In genomic region chr20:62387219-62387913, GRCh38 we compare ENCODE assay signal across 7 cellular contexts. TPM values are rescaled to one million over a fixed set of nuclear protein-coding genes. Genes with fewer than 3 reads are reported as not detected.
DNase-seq lines count a peak whose midpoint lies in the region; ATAC-seq and TF ChIP-seq lines count a peak whose summit lies in the region.

No MANE protein-coding gene starts in this region.

- H3K27me3 ChIP-seq in iPS DF 6.9 (ENCODE audit: control insufficient read depth, insufficient read depth, low read length) (no peaks in the 10 kb centered on the region), stomach (no peaks in the 10 kb centered on the region)

- H3K36me3 ChIP-seq in iPS DF 6.9 (ENCODE audit: control insufficient read depth, insufficient read depth, low read length) (peaks cover 14% of the 10 kb centered on the region), stomach (peaks cover 14 to 46% (median 43%) of the 10 kb centered on the region in 4 donors)

- no peak for TF ChIP-seq CTCF in WTC11 (IDR thresholded peaks at IDR 0.05)
- no peak for TF ChIP-seq CTCF in stomach (IDR thresholded peaks at IDR 0.05)

- POLR2A ChIA-PET in WTC11 (lab: Charles Lee): interaction anchor here (0.6 to 1.9 kb wide), 6 partner anchors 13 to 597 kb away, joined by 3 to 11 read pairs (median 6); partner anchors contain the start of gene LAMA5

- intact Hi-C loops in stomach (cut with DNase I; ENCODE audit: low total_unique reads): no loop called here

- peaks cover 24% of the 10 kb centered on the region for H3K36me3 Mint-ChIP-seq in WTC11

- TF ChIP-seq EP300 in stomach (IDR thresholded peaks at IDR 0.05): no peak

- no peak for TF ChIP-seq POLR2A in stomach (IDR thresholded peaks at IDR 0.05)

- peak; percentile 8 for ATAC-seq in HG02973 (IDR thresholded peaks at IDR 0.05; ENCODE audit: unreplicated experiment)
- no peak for ATAC-seq in WTC11

- no CpG with 5 or more reads among the region's 47 CpGs for WGBS in iPS DF 6.9 (ENCODE audit: insufficient coverage, insufficient read length)
- WGBS in stomach, 5 donors: 0 to 3% (median 2%) methylated on average over 30 to 47 of the region's 47 CpGs

- peak overlapping the region; percentile 99 for H3K4me3 ChIP-seq in iPS DF 6.9 (ENCODE audit: low read length)
- H3K4me3 ChIP-seq in stomach: peak overlapping the region; percentile 98 to 99 (median 99)

- peak overlapping the region; percentile 89 for H3K4me3 Mint-ChIP-seq in WTC11

- DNase-seq in WTC11 (ENCODE audit: low spot score) (no peak), iPS DF 6.9 (ENCODE audit: low read depth, low spot score) (no peak), stomach (no peak), DMS153 (lab: John Stamatoyannopoulos, UW) (no peak), iPS-NIHi11 (ENCODE audit: low spot score) (no peak), DMS53 treated with DMSO at 0.1 percent for 48 hours (lab: John Stamatoyannopoulos, UW; ENCODE audit: unreplicated experiment) (no peak)

- H3K4me1 ChIP-seq in iPS DF 6.9 (ENCODE audit: control insufficient read depth, insufficient read depth, low read length) (no peaks in the 10 kb centered on the region), stomach (peaks cover 24 to 51% (median 38%) of the 10 kb centered on the region in 4 donors)

- H3K27ac ChIP-seq in iPS DF 6.9 (ENCODE audit: low read length) (no peak overlapping the region), stomach (peak overlapping the region; percentile 98 to 99 (median 98))

- H3K27me3 Mint-ChIP-seq in WTC11 (ENCODE audit: low read depth): no peaks in the 10 kb centered on the region

- no peaks in the 10 kb centered on the region for H3K9me3 ChIP-seq in iPS DF 6.9 (ENCODE audit: control insufficient read depth, insufficient read depth, low read length)
- no peaks in the 10 kb centered on the region for H3K9me3 ChIP-seq in stomach

- no peaks in the 10 kb centered on the region for H3K9me3 Mint-ChIP-seq in WTC11

- H3K27ac Mint-ChIP-seq in WTC11: peak overlapping the region; percentile 75

- peaks cover 30% of the 10 kb centered on the region for H3K4me1 Mint-ChIP-seq in WTC11

- CTCF ChIA-PET in WTC11 (lab: Charles Lee): interaction anchor here (0.6 to 2.7 kb wide), 11 partner anchors 8 to 229 kb away, joined by 3 to 10 read pairs (median 5); partner anchors contain the start of gene ADRM1

TF ChIP-seq in WTC11, 78 proteins besides CTCF, POLR2A, EP300 and RAD21:
- TF ChIP-seq IRF1 (CRISPR knock-in tag; IDR thresholded peaks at IDR 0.05) (0 out of 2 replicates have a peak, but pooled peaks have one; percentile 40), ZNF219 (CRISPR knock-in tag; IDR thresholded peaks at IDR 0.05; ENCODE audit: borderline replicate concordance) (no peak)

RNA-seq across cellular contexts. Expression of gene RPS21, which starts 0.5 kb away (rescaled TPM):
- total RNA-seq in WTC11 (2021): 2,016 to 2,119 TPM (median 2,047 TPM) in 3 replicates
- 1,000 to 10,000 TPM in 3 of 5 donors, 100 to 1,000 TPM in 2; 239 to 2,998 (median 1,528) TPM for total RNA-seq in stomach
- polyA plus RNA-seq in stomach: 1,000 to 10,000 TPM; 4,606 to 7,615 (median 4,647) TPM

RNA-seq across cellular contexts. Expression of gene CABLES2, which starts 19.7 kb away (rescaled TPM):
- total RNA-seq in WTC11 (2021): 7.5 to 10.6 TPM (median 9.2 TPM) in 3 replicates
- total RNA-seq in stomach: 1 to 10 TPM in 4 of 5 donors, under 1 TPM in 1; 0.55 to 7.8 (median 1.4) TPM
- polyA plus RNA-seq in stomach: 1 to 10 TPM; 2.0 to 3.2 (median 2.5) TPM

RNA-seq across cellular contexts. Expression of gene LAMA5, which starts 20.3 kb away (rescaled TPM):
- total RNA-seq in WTC11 (2021) (298 to 329 TPM (median 323 TPM) in 3 replicates), stomach (100 to 1,000 TPM in 2 of 5 donors, 10 to 100 TPM in 3; 42.2 to 278 (median 86.9) TPM)
- 100 to 1,000 TPM in 1 of 3 donors, 10 to 100 TPM in 2; 41.4 to 278 (median 72.3) TPM for polyA plus RNA-seq in stomach

RNA-seq across cellular contexts. Expression of gene RBBP8NL, which starts 40.0 kb away (rescaled TPM):
- 0.99 to 1.5 TPM (median 1.4 TPM) in 3 replicates for total RNA-seq in WTC11 (2021)
- total RNA-seq in stomach: 1 to 10 TPM in 1 of 5 donors, under 1 TPM in 2, not detected in 2; 0.45 to 2.3 (median 0.55) TPM
- polyA plus RNA-seq in stomach: 1 to 10 TPM; 2.1 to 8.0 (median 5.7) TPM
